ENCODE assay signal across 2 cellular contexts in the genomic region with DNA sequence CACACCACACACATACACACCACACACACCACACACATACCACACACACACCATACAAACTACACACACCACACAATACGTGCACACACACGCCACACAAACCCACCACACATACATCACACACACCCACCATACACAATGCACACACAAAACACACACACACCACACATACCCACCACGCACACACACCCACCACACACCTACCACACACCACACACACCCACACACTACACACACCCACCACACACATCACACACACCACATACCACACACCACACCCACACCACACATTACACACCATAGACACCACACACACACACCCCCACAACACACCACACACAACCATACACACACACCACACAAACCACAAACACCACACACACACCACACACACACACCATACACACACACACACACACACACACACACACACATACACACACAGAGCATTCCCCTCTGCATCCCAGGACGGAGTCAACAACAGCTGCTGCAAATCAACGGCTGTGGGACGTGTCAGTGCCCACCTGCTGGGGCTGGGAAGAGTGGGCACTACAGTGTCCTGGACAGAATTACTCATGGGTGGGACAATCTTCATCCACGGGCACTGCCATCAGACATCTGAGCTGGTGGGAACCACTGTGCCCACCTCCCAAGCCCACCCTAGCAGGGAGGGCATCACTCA.
A peak's percentile ranks its signal among the peaks of the same experiment; 100 is the strongest.
TF ChIP-seq lines count a peak whose summit lies in the region.

No MANE protein-coding gene starts in this region.

TF ChIP-seq in HEK293, 187 proteins besides CTCF, POLR2A, EP300 and RAD21 (continues in another document):
- TF ChIP-seq, protein P1, sequence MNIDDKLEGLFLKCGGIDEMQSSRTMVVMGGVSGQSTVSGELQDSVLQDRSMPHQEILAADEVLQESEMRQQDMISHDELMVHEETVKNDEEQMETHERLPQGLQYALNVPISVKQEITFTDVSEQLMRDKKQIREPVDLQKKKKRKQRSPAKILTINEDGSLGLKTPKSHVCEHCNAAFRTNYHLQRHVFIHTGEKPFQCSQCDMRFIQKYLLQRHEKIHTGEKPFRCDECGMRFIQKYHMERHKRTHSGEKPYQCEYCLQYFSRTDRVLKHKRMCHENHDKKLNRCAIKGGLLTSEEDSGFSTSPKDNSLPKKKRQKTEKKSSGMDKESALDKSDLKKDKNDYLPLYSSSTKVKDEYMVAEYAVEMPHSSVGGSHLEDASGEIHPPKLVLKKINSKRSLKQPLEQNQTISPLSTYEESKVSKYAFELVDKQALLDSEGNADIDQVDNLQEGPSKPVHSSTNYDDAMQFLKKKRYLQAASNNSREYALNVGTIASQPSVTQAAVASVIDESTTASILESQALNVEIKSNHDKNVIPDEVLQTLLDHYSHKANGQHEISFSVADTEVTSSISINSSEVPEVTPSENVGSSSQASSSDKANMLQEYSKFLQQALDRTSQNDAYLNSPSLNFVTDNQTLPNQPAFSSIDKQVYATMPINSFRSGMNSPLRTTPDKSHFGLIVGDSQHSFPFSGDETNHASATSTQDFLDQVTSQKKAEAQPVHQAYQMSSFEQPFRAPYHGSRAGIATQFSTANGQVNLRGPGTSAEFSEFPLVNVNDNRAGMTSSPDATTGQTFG (tag by site-specific recombination; IDR thresholded peaks at IDR 0.05; ENCODE audit: borderline replicate concordance): no peak
- TF ChIP-seq ZBTB21 (tag by site-specific recombination; IDR thresholded peaks at IDR 0.05): no peak
- TF ChIP-seq TRIM28 (IDR thresholded peaks at IDR 0.05; ENCODE audit: borderline replicate concordance, low read length): no peak
- no peak for TF ChIP-seq GFI1B (tag by site-specific recombination; IDR thresholded peaks at IDR 0.05)
- TF ChIP-seq ZNF514 (tag by site-specific recombination; IDR thresholded peaks at IDR 0.05): no peak
- peak; percentile 54; the same call in 1 of the 2 replicates for TF ChIP-seq KLF9 (tag by site-specific recombination; IDR thresholded peaks at IDR 0.05; ENCODE audit: low read depth)
- no peak for TF ChIP-seq ZNF558 (tag by site-specific recombination; IDR thresholded peaks at IDR 0.05)
- no peak for TF ChIP-seq ZNF777 (tag by site-specific recombination; IDR thresholded peaks at IDR 0.05; ENCODE audit: borderline replicate concordance)
- TF ChIP-seq ZNF341 (tag by site-specific recombination; IDR thresholded peaks at IDR 0.05; ENCODE audit: low read depth): no peak
- no peak for TF ChIP-seq ZNF610 (tag by site-specific recombination; IDR thresholded peaks at IDR 0.05; ENCODE audit: borderline replicate concordance)
- peak; percentile 98 for TF ChIP-seq ZFHX2 (tag by site-specific recombination; conservative IDR thresholded peaks at IDR 0.05)
- TF ChIP-seq ZSCAN23 (tag by site-specific recombination; IDR thresholded peaks at IDR 0.05): no peak
- TF ChIP-seq, protein P2, sequence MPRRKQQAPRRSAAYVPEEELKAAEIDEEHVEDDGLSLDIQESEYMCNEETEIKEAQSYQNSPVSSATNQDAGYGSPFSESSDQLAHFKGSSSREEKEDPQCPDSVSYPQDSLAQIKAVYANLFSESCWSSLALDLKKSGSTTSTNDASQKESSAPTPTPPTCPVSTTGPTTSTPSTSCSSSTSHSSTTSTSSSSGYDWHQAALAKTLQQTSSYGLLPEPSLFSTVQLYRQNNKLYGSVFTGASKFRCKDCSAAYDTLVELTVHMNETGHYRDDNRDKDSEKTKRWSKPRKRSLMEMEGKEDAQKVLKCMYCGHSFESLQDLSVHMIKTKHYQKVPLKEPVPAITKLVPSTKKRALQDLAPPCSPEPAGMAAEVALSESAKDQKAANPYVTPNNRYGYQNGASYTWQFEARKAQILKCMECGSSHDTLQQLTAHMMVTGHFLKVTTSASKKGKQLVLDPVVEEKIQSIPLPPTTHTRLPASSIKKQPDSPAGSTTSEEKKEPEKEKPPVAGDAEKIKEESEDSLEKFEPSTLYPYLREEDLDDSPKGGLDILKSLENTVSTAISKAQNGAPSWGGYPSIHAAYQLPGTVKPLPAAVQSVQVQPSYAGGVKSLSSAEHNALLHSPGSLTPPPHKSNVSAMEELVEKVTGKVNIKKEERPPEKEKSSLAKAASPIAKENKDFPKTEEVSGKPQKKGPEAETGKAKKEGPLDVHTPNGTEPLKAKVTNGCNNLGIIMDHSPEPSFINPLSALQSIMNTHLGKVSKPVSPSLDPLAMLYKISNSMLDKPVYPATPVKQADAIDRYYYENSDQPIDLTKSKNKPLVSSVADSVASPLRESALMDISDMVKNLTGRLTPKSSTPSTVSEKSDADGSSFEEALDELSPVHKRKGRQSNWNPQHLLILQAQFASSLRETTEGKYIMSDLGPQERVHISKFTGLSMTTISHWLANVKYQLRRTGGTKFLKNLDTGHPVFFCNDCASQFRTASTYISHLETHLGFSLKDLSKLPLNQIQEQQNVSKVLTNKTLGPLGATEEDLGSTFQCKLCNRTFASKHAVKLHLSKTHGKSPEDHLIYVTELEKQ (tag by site-specific recombination; IDR thresholded peaks at IDR 0.05; ENCODE audit: borderline replicate concordance): no peak
- TF ChIP-seq ZNF324 (tag by site-specific recombination; IDR thresholded peaks at IDR 0.05): no peak
- TF ChIP-seq, protein P3, sequence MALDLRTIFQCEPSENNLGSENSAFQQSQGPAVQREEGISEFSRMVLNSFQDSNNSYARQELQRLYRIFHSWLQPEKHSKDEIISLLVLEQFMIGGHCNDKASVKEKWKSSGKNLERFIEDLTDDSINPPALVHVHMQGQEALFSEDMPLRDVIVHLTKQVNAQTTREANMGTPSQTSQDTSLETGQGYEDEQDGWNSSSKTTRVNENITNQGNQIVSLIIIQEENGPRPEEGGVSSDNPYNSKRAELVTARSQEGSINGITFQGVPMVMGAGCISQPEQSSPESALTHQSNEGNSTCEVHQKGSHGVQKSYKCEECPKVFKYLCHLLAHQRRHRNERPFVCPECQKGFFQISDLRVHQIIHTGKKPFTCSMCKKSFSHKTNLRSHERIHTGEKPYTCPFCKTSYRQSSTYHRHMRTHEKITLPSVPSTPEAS (tag by site-specific recombination; IDR thresholded peaks at IDR 0.05): peak; percentile 38; the same call in 1 of the 2 replicates
- TF ChIP-seq, protein P4, sequence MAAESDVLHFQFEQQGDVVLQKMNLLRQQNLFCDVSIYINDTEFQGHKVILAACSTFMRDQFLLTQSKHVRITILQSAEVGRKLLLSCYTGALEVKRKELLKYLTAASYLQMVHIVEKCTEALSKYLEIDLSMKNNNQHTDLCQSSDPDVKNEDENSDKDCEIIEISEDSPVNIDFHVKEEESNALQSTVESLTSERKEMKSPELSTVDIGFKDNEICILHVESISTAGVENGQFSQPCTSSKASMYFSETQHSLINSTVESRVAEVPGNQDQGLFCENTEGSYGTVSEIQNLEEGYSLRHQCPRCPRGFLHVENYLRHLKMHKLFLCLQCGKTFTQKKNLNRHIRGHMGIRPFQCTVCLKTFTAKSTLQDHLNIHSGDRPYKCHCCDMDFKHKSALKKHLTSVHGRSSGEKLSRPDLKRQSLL (tag by site-specific recombination; IDR thresholded peaks at IDR 0.05): no peak
- TF ChIP-seq ZNF24 (tag by site-specific recombination; IDR thresholded peaks at IDR 0.05): no peak
- TF ChIP-seq ZNF792 (tag by site-specific recombination; IDR thresholded peaks at IDR 0.05): no peak
- no peak for TF ChIP-seq SP3 (tag by site-specific recombination; IDR thresholded peaks at IDR 0.05)
- TF ChIP-seq ZNF776 (tag by site-specific recombination; IDR thresholded peaks at IDR 0.05; ENCODE audit: borderline replicate concordance): no peak
- TF ChIP-seq SALL2 (tag by site-specific recombination; IDR thresholded peaks at IDR 0.05; ENCODE audit: borderline replicate concordance): 0 out of 2 replicates have a peak, but pooled peaks have one; percentile 40
- TF ChIP-seq ZBTB1 (tag by site-specific recombination; IDR thresholded peaks at IDR 0.05): no peak
- TF ChIP-seq ZNF2 (tag by site-specific recombination; IDR thresholded peaks at IDR 0.05): no peak
- no peak for TF ChIP-seq ZNF112 (tag by site-specific recombination; IDR thresholded peaks at IDR 0.05)

TF ChIP-seq in GM12878, 131 proteins besides CTCF, POLR2A, EP300 and RAD21 (continued from another document):
- TF ChIP-seq, protein P5, sequence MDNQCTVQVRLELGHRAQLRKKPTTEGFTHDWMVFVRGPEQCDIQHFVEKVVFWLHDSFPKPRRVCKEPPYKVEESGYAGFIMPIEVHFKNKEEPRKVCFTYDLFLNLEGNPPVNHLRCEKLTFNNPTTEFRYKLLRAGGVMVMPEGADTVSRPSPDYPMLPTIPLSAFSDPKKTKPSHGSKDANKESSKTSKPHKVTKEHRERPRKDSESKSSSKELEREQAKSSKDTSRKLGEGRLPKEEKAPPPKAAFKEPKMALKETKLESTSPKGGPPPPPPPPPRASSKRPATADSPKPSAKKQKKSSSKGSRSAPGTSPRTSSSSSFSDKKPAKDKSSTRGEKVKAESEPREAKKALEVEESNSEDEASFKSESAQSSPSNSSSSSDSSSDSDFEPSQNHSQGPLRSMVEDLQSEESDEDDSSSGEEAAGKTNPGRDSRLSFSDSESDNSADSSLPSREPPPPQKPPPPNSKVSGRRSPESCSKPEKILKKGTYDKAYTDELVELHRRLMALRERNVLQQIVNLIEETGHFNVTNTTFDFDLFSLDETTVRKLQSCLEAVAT (IDR thresholded peaks at IDR 0.05): peak; percentile 42; the same call in 1 of the 2 replicates
- TF ChIP-seq RUNX3 (IDR thresholded peaks at IDR 0.05; ENCODE audit: low read length) (0 out of 2 replicates have a peak, but pooled peaks have one; percentile 19), EED (IDR thresholded peaks at IDR 0.05; ENCODE audit: low read depth) (no peak), MEF2A (IDR thresholded peaks at IDR 0.05; ENCODE audit: insufficient read depth, low read depth, low read length) (no peak)
- TF ChIP-seq, protein P6, sequence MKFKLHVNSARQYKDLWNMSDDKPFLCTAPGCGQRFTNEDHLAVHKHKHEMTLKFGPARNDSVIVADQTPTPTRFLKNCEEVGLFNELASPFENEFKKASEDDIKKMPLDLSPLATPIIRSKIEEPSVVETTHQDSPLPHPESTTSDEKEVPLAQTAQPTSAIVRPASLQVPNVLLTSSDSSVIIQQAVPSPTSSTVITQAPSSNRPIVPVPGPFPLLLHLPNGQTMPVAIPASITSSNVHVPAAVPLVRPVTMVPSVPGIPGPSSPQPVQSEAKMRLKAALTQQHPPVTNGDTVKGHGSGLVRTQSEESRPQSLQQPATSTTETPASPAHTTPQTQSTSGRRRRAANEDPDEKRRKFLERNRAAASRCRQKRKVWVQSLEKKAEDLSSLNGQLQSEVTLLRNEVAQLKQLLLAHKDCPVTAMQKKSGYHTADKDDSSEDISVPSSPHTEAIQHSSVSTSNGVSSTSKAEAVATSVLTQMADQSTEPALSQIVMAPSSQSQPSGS (IDR thresholded peaks at IDR 0.05; ENCODE audit: low read length): no peak
